Comparison of ENCODE assay signal across 2 cellular contexts in the genomic region with DNA sequence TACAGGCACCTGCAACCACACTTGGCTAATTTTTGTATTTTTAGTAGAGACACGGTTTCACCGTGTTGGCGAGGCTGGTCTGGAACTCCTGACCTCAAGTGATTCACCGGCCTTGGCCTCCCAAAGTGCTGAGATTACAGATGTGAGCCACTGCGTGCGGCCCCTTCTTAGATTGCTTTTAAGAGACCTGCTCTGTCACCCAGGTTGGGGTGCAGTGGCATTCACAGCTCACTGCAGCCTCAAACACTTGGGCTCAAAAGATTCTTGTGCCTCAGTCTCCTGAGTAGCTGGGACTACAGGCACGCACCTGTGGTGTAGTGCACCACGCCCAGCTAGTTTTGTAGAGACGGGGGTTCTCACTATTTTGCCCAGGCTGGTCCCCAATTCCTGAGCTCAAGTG.
TF ChIP-seq lines count a peak whose summit lies in the region.

No MANE protein-coding gene starts in this region.

TF ChIP-seq in A549, 52 proteins besides CTCF, POLR2A, EP300 and RAD21:
- TF ChIP-seq, protein P1, sequence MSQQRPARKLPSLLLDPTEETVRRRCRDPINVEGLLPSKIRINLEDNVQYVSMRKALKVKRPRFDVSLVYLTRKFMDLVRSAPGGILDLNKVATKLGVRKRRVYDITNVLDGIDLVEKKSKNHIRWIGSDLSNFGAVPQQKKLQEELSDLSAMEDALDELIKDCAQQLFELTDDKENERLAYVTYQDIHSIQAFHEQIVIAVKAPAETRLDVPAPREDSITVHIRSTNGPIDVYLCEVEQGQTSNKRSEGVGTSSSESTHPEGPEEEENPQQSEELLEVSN (IDR thresholded peaks at IDR 0.05; ENCODE audit: borderline replicate concordance, low read depth) = no peak
- peak; percentile 75; the same call in 1 of the 2 replicates for TF ChIP-seq TFCP2L1 (CRISPR knock-in tag; IDR thresholded peaks at IDR 0.05)
TF ChIP-seq in A549: peak in this region for 1.

TF ChIP-seq in K562, 482 proteins besides CTCF, POLR2A, EP300 and RAD21:
- TF ChIP-seq RBFOX2 (IDR thresholded peaks at IDR 0.05; ENCODE audit: low read depth, low read length) (peak; percentile 59), ZFX (CRISPR knock-in tag; IDR thresholded peaks at IDR 0.05) (peak; percentile 22; the same call in 1 of the 2 replicates), POLR2G (IDR thresholded peaks at IDR 0.05; ENCODE audit: low read depth, low read length) (peak; percentile 38; the same call in 1 of the 2 replicates)
- TF ChIP-seq, protein P2, sequence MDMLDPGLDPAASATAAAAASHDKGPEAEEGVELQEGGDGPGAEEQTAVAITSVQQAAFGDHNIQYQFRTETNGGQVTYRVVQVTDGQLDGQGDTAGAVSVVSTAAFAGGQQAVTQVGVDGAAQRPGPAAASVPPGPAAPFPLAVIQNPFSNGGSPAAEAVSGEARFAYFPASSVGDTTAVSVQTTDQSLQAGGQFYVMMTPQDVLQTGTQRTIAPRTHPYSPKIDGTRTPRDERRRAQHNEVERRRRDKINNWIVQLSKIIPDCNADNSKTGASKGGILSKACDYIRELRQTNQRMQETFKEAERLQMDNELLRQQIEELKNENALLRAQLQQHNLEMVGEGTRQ (CRISPR knock-in tag; IDR thresholded peaks at IDR 0.05) = no peak
